Comparison of ENCODE assay signal across 26 cellular contexts in genomic region chr11:48193876-48194275, GRCh38. TPM values are rescaled to one million over a fixed set of nuclear protein-coding genes. Genes with fewer than 3 reads are reported as not detected.
DNase-seq lines count a peak whose midpoint lies in the region; FAIRE-seq and TF ChIP-seq lines count a peak whose summit lies in the region.
"Had no signal": no experiment of that assay in that cellular context is flagged by ENCODE, and none has a peak within 500 bp of the region (broad histone marks: within the 10 kb centered on the region; RNA-seq: fewer than 3 reads in every experiment).

No MANE protein-coding gene starts in this region.

- no peak overlapping the region for H3K4me3 ChIP-seq in foreskin fibroblast (ENCODE audit: low read depth in 1 of 2, low read length in 2 of 2)
- no peak overlapping the region for H3K4me3 ChIP-seq in hepatocyte
- H3K4me3 ChIP-seq: lower lobe of right lung, right atrium auricular region, upper lobe of right lung had no signal

- H3K9me3 ChIP-seq in hepatocyte (ENCODE audit: low read depth), result no peaks in the 10 kb centered on the region
- H3K9me3 ChIP-seq: upper lobe of right lung had no signal

- no peak overlapping the region for H2AFZ ChIP-seq in hepatocyte

- no peaks in the 10 kb centered on the region for H4K20me1 ChIP-seq in hepatocyte (ENCODE audit: insufficient read depth, poor library complexity, severe bottlenecking)

- H3K4me3 Mint-ChIP-seq in HFFc6, result peak overlapping the region; percentile 50
- H3K4me3 Mint-ChIP-seq: activated naive CD4-positive, alpha-beta T cell treated with anti-CD3 and anti-CD28 coated beads, Interleukin-2, amount 50 U/mL, for 24 hours; activated T-cell treated with anti-CD3 and anti-CD28 coated beads, Interleukin-2, amount 50 U/mL, for 4 hours; CD4-positive, alpha-beta T cell; effector memory CD8-positive, alpha-beta T cell had no signal

- DNase-seq in AG08395 (ENCODE audit: low spot score) (peak; percentile 54), HFFc6 (peak; percentile 82), amniotic epithelial cell (ENCODE audit: low read depth) (peak; percentile 51), foreskin fibroblast (peak; percentile 54 to 59), HuH-7.5 (ENCODE audit: low spot score) (no peak), hepatocyte (ENCODE audit: low spot score) (no peak), HuH-7 (ENCODE audit: low spot score) (no peak), GM12892 (ENCODE audit: insufficient read length) (no peak)
- DNase-seq: activated CD4-positive, alpha-beta T cell treated with anti-CD3 and anti-CD28 coated beads for 1 hour; activated T-cell treated with anti-CD3 and anti-CD28 coated beads, Interleukin-2, amount 50 U/mL, for 4 hours; CD4-positive, alpha-beta T cell; DMS53; effector memory CD8-positive, alpha-beta T cell; hippocampal formation; islet precursor cell; lower lobe of right lung; NCI-H2081 treated with DMSO at 0.1 percent for 48 hours; NK-92 treated with Interleukin-12 subunit alpha and Interleukin-12 subunit beta, amount 100 ng/mL, for 24 hours; RPMI8226; upper lobe of right lung had no signal

- no peaks in the 10 kb centered on the region for H3K9me2 ChIP-seq in hepatocyte (replicated peaks; ENCODE audit: insufficient read depth)

- TF ChIP-seq POLR2A in GM12892 (IDR thresholded peaks at IDR 0.05; ENCODE audit: low read depth, low read length), result no peak

- H3K9me3 Mint-ChIP-seq in HFFc6, result peaks cover 19% of the 10 kb centered on the region

- H3K36me3 ChIP-seq in hepatocyte (replicated peaks; ENCODE audit: insufficient read depth, low read depth), result no peaks in the 10 kb centered on the region
- H3K36me3 ChIP-seq: lower lobe of right lung, right atrium auricular region, upper lobe of right lung had no signal

- no peaks in the 10 kb centered on the region for H3K27me3 ChIP-seq in hepatocyte
- H3K27me3 ChIP-seq: right atrium auricular region, upper lobe of right lung had no signal

- no peaks in the 10 kb centered on the region for H3K4me1 ChIP-seq in hepatocyte (ENCODE audit: insufficient read depth)
- H3K4me1 ChIP-seq: lower lobe of right lung, right atrium auricular region, upper lobe of right lung had no signal

- H3K27ac ChIP-seq in hepatocyte, result no peak overlapping the region
- H3K27ac ChIP-seq: lower lobe of right lung, right atrium auricular region, upper lobe of right lung had no signal

- H3K27me3 Mint-ChIP-seq in HFFc6 (ENCODE audit: insufficient read depth), result peaks cover 6% of the 10 kb centered on the region; the same call in 1 of the 2 replicates
- H3K27me3 Mint-ChIP-seq: activated naive CD4-positive, alpha-beta T cell treated with anti-CD3 and anti-CD28 coated beads, Interleukin-2, amount 50 U/mL, for 24 hours; CD4-positive, alpha-beta T cell had no signal

- no peak overlapping the region for H3K4me2 ChIP-seq in hepatocyte

- H3K27ac Mint-ChIP-seq in HFFc6, result peak overlapping the region; percentile 70
- H3K27ac Mint-ChIP-seq: activated naive CD4-positive, alpha-beta T cell treated with anti-CD3 and anti-CD28 coated beads, Interleukin-2, amount 50 U/mL, for 24 hours; CD4-positive, alpha-beta T cell; effector memory CD8-positive, alpha-beta T cell had no signal

- no peaks in the 10 kb centered on the region for H3K79me2 ChIP-seq in hepatocyte

- peaks cover 13% of the 10 kb centered on the region for H3K4me1 Mint-ChIP-seq in HFFc6 (ENCODE audit: low read depth)

- H3K36me3 Mint-ChIP-seq in HFFc6 (ENCODE audit: low read depth), result peaks cover 10% of the 10 kb centered on the region; the same call in 1 of the 2 replicates

- no peak for FAIRE-seq in GM12892 (lab: Jason Lieb, UNC)

- TF ChIP-seq CTCF in HFFc6 (IDR thresholded peaks at IDR 0.05), result no peak
- no peak for TF ChIP-seq CTCF in foreskin fibroblast (IDR thresholded peaks at IDR 0.05; ENCODE audit: low read depth, low read length)
- no peak for TF ChIP-seq CTCF in hepatocyte (IDR thresholded peaks at IDR 0.05; ENCODE audit: poor library complexity)

- WGBS in hepatocyte (ENCODE audit: low lambda C conversion rate, missing lambda C conversion rate), result 45% methylated on average over 2 of the region's 2 CpGs

RNA-seq across cellular contexts. Expression of gene OR4B1, which starts 22.7 kb away (rescaled TPM):
- not detected for total RNA-seq in HFFc6 (2021; fragmentation: NEBNext Ultra II Directional; extraction: Animal tissue kit (Norgen Biotek cat#: 25700))
- not detected in 2 replicates for total RNA-seq in hepatocyte
- polyA plus RNA-seq in hepatocyte, result not detected in 2 replicates
- polyA plus RNA-seq in GM12892 (2012; ENCODE audit: missing spikeins), result not detected
- total RNA-seq: A673; activated T-cell treated with anti-CD3 and anti-CD28 coated beads, Interleukin-2, amount 50 U/mL, for 4 hours; CD4-positive, alpha-beta T cell; lower lobe of right lung; NCI-H460; omental fat pad; right atrium auricular region; subcutaneous adipose tissue; upper lobe of right lung had no signal

RNA-seq across cellular contexts. Expression of gene OR4X2, which starts 51.0 kb away (rescaled TPM):
- total RNA-seq in HFFc6 (2021; fragmentation: NEBNext Ultra II Directional; extraction: Animal tissue kit (Norgen Biotek cat#: 25700)), result not detected
- total RNA-seq in hepatocyte, result not detected in 2 replicates
- not detected in 2 replicates for polyA plus RNA-seq in hepatocyte
- polyA plus RNA-seq in GM12892 (2012; ENCODE audit: missing spikeins), result not detected
- total RNA-seq: A673; activated T-cell treated with anti-CD3 and anti-CD28 coated beads, Interleukin-2, amount 50 U/mL, for 4 hours; CD4-positive, alpha-beta T cell; lower lobe of right lung; NCI-H460; omental fat pad; right atrium auricular region; subcutaneous adipose tissue; upper lobe of right lung had no signal

Comparison
In these comparisons a context has a peak if more than half of its experiments do, and no peak if none do; other contexts are left out.
1. DNase-seq: peak in AG08395 (single experiment), HFFc6 (single experiment), amniotic epithelial cell (single experiment) and foreskin fibroblast (2 of 2); none in HuH-7.5 (single experiment), hepatocyte (single experiment), HuH-7 (single experiment) and GM12892 (single experiment).